Comparison of ENCODE assay signal across 21 cellular contexts in the genomic region with DNA sequence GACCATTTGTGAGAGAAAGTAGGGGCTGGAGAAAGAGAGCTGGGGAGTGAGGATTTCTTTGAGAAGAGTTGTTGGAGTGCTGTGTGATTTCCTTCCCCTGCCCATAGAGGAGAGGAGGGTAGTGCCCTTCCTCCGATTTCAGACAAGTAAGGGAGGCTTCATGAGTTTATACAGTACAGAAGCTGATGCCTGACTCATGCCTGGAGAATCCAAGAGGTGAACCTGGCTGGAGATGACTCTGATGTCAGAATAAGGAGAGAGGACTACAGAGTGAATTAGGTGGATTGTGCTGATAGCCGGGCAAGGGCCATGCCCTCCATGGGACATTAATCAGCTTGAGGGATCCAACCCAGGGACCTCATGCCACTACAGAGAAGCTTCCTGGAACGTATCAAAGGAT.
"Had no signal": no experiment of that assay in that cellular context is flagged by ENCODE, and none has a peak within 500 bp of the region (broad histone marks: within the 10 kb centered on the region; RNA-seq: fewer than 3 reads in every experiment).

No MANE protein-coding gene starts in this region.

- H3K4me1 Mint-ChIP-seq: activated CD4-positive, alpha-beta T cell treated with anti-CD3 and anti-CD28 coated beads, Interleukin-2, amount 10 ng/mL, durations not matched to agents 24 days and 14 days; activated naive CD8-positive, alpha-beta T cell treated with anti-CD3 and anti-CD28 coated beads, Interleukin-2, amount 10 ng/mL, durations not matched to agents 7 days and 5 days; naive thymus-derived CD4-positive, alpha-beta T cell had no signal

- H3K36me3 Mint-ChIP-seq: activated naive CD8-positive, alpha-beta T cell treated with anti-CD3 and anti-CD28 coated beads, Interleukin-2, amount 10 ng/mL, durations not matched to agents 7 days and 5 days; naive thymus-derived CD4-positive, alpha-beta T cell; neural progenitor cell; type B pancreatic cell had no signal

- H3K4me3 Mint-ChIP-seq: activated CD4-positive, alpha-beta T cell treated with anti-CD3 and anti-CD28 coated beads, Interleukin-2, amount 10 ng/mL, durations not matched to agents 24 days and 14 days; activated CD8-positive, alpha-beta T cell treated with anti-CD3 and anti-CD28 coated beads for 36 hours; activated naive CD8-positive, alpha-beta T cell treated with anti-CD3 and anti-CD28 coated beads, Interleukin-2, amount 10 ng/mL, durations not matched to agents 7 days and 5 days; naive thymus-derived CD4-positive, alpha-beta T cell; neural progenitor cell; stimulated activated naive CD8-positive, alpha-beta T cell treated with anti-CD3 and anti-CD28 coated beads, Interleukin-15, Interleukin-2, amounts not matched to agents 100 ng/mL and 50 ng/mL, for 24 hours; type B pancreatic cell had no signal

- H3K27me3 Mint-ChIP-seq: activated CD8-positive, alpha-beta T cell treated with anti-CD3 and anti-CD28 coated beads for 36 hours; stimulated activated naive CD8-positive, alpha-beta T cell treated with anti-CD3 and anti-CD28 coated beads, Interleukin-15, Interleukin-2, amounts not matched to agents 100 ng/mL and 50 ng/mL, for 24 hours; type B pancreatic cell had no signal

- H3K4me2 ChIP-seq: neural progenitor cell had no signal

- H3K4me1 ChIP-seq: gastrocnemius medialis, prostate gland, right lobe of liver had no signal

- H3K4me3 ChIP-seq: coronary artery, gastrocnemius medialis, heart left ventricle, neural progenitor cell, prostate gland, right lobe of liver had no signal

- H3K9me3 Mint-ChIP-seq: activated CD4-positive, alpha-beta T cell treated with anti-CD3 and anti-CD28 coated beads, Interleukin-2, amount 10 ng/mL, durations not matched to agents 24 days and 14 days; activated CD8-positive, alpha-beta T cell treated with anti-CD3 and anti-CD28 coated beads for 36 hours; activated naive CD8-positive, alpha-beta T cell treated with anti-CD3 and anti-CD28 coated beads, Interleukin-2, amount 10 ng/mL, durations not matched to agents 7 days and 5 days; activated T-helper 2 cell treated with anti-CD3 and anti-CD28 coated beads, Interferon-gamma antibody, Interleukin-2, Interleukin-4, amounts not matched to agents 10 μg/mL and 5 μg/mL and 100 μg/mL, durations not matched to agents 14 hours and 24 hours and 36 hours; naive thymus-derived CD4-positive, alpha-beta T cell; neural progenitor cell; stimulated activated naive CD8-positive, alpha-beta T cell treated with anti-CD3 and anti-CD28 coated beads, Interleukin-15, Interleukin-2, amounts not matched to agents 100 ng/mL and 50 ng/mL, for 24 hours; type B pancreatic cell had no signal

- DNase-seq: activated CD4-positive, alpha-beta T cell treated with anti-CD3 and anti-CD28 coated beads, Interleukin-2, amount 10 ng/mL, durations not matched to agents 24 days and 14 days; activated CD8-positive, alpha-beta T cell treated with anti-CD3 and anti-CD28 coated beads for 36 hours; activated naive CD4-positive, alpha-beta T cell treated with Interleukin-2 at 50 U/mL for 16 hours; activated naive CD8-positive, alpha-beta T cell treated with anti-CD3 and anti-CD28 coated beads, Interleukin-2, amount 10 ng/mL, durations not matched to agents 7 days and 5 days; activated T-cell treated with anti-CD3 and anti-CD28 coated beads, Interleukin-2, amount 50 U/mL, for 1 hour; erythroblast; gastrocnemius medialis; heart left ventricle; left cardiac atrium; mesendoderm; naive thymus-derived CD4-positive, alpha-beta T cell; right lobe of liver; small intestine; stimulated activated CD4-positive, alpha-beta T cell treated with anti-CD3 and anti-CD28 coated beads, Interleukin-15, amount 100 ng/mL, for 24 hours; stimulated activated CD4-positive, alpha-beta T cell treated with anti-CD3 and anti-CD28 coated beads, Interleukin-2, amount 100 ng/mL, for 48 hours had no signal

- H3K9ac ChIP-seq: neural progenitor cell had no signal

- H3K36me3 ChIP-seq: gastrocnemius medialis, heart left ventricle, neural progenitor cell, prostate gland, right lobe of liver had no signal

- H3K27me3 ChIP-seq: gastrocnemius medialis, heart left ventricle, neural progenitor cell, right lobe of liver had no signal

- H3K27ac ChIP-seq: coronary artery, gastrocnemius medialis, heart left ventricle, neural progenitor cell, prostate gland, right lobe of liver had no signal

- H3K9me3 ChIP-seq: gastrocnemius medialis, heart left ventricle, prostate gland, right lobe of liver had no signal

- ATAC-seq: activated CD8-positive, alpha-beta T cell treated with anti-CD3 and anti-CD28 coated beads for 36 hours; gastrocnemius medialis; heart left ventricle; naive thymus-derived CD4-positive, alpha-beta T cell; right lobe of liver had no signal
